In genomic region chr12:132866251-132866828, GRCh38 we compare ENCODE assay signal across 14 cellular contexts. TPM values are rescaled to one million over a fixed set of nuclear protein-coding genes. Genes with fewer than 3 reads are reported as not detected.
DNase-seq lines count a peak whose midpoint lies in the region; ATAC-seq, FAIRE-seq and TF ChIP-seq lines count a peak whose summit lies in the region.
"Had no signal": no experiment of that assay in that cellular context is flagged by ENCODE, and none has a peak within 500 bp of the region (broad histone marks: within the 10 kb centered on the region; RNA-seq: fewer than 3 reads in every experiment).

No MANE protein-coding gene starts in this region.

- CTCF ChIA-PET in AG04449 (lab: Yijun Ruan, JAX) = no interaction called here

- peak; percentile 24 for FAIRE-seq in GM12892 (lab: Jason Lieb, UNC)

- in situ Hi-C loops in astrocyte of the spinal cord (cut with HindIII; ENCODE audit: low sequenced_read_pairs) = no loop called here

- ATAC-seq in HG03045 (IDR thresholded peaks at IDR 0.05; ENCODE audit: unreplicated experiment) = no peak
- ATAC-seq: Panc1 had no signal

- POLR2A ChIA-PET in AG04449 (lab: Yijun Ruan, JAX) = no interaction called here

- TF ChIP-seq POLR2A in GM12892 (IDR thresholded peaks at IDR 0.05; ENCODE audit: low read depth, low read length) = no peak

- TF ChIP-seq CTCF in AG04449 (IDR thresholded peaks at IDR 0.05; ENCODE audit: insufficient read depth, low read length, missing control alignments) (no peak), astrocyte of the spinal cord (IDR thresholded peaks at IDR 0.05; ENCODE audit: low read depth, low read length) (no peak)

- intact Hi-C loops in posterior vena cava (cut with DNase I) = no loop called here

- DNase-seq in AG04449 (ENCODE audit: low read depth, low spot score) (peak; percentile 28), GM12892 (ENCODE audit: insufficient read length) (no peak), astrocyte of the spinal cord (ENCODE audit: low read depth, low spot score) (peak; percentile 15), hepatic stellate cell (ENCODE audit: low spot score) (peak; percentile 23), posterior vena cava (ENCODE audit: low spot score) (no peak), UCSD-AML1 (lab: John Stamatoyannopoulos, UW; ENCODE audit: unreplicated experiment) (no peak), iPS-NIHi11 (ENCODE audit: low spot score) (no peak)
- DNase-seq: amniotic stem cell, esophagus squamous epithelium, NCI-H187 had no signal

- no peak overlapping the region for H3K4me3 ChIP-seq in AG04449 (ENCODE audit: low read depth, low read length)
- no peak overlapping the region for H3K4me3 ChIP-seq in astrocyte of the spinal cord (ENCODE audit: low read depth, low read length)
- H3K4me3 ChIP-seq: esophagus squamous epithelium, HAP-1, lung had no signal

RNA-seq across cellular contexts. Expression of gene CHFR, which starts 21.1 kb away (rescaled TPM):
- 24.1 TPM for polyA plus RNA-seq in GM12892 (2012; ENCODE audit: missing spikeins)
- total RNA-seq in posterior vena cava = 10 to 100 TPM; 36.9 to 38.5 TPM

RNA-seq across cellular contexts. Expression of gene GOLGA3, which starts 37.7 kb away (rescaled TPM):
- polyA plus RNA-seq in GM12892 (2012; ENCODE audit: missing spikeins) = 14.0 TPM
- total RNA-seq in posterior vena cava = 100 to 1,000 TPM in 1 of 2 donors, 10 to 100 TPM in 1; 66.6 to 102 TPM

Comparison
In these comparisons a context has a peak if more than half of its experiments do, and no peak if none do; other contexts are left out.
1. DNase-seq: peak in AG04449 (single experiment), astrocyte of the spinal cord (single experiment) and hepatic stellate cell (single experiment); none in GM12892 (single experiment), posterior vena cava (single experiment), UCSD-AML1 (single experiment) and iPS-NIHi11 (single experiment).